ENCODE assay signal across 18 cellular contexts in the genomic region with DNA sequence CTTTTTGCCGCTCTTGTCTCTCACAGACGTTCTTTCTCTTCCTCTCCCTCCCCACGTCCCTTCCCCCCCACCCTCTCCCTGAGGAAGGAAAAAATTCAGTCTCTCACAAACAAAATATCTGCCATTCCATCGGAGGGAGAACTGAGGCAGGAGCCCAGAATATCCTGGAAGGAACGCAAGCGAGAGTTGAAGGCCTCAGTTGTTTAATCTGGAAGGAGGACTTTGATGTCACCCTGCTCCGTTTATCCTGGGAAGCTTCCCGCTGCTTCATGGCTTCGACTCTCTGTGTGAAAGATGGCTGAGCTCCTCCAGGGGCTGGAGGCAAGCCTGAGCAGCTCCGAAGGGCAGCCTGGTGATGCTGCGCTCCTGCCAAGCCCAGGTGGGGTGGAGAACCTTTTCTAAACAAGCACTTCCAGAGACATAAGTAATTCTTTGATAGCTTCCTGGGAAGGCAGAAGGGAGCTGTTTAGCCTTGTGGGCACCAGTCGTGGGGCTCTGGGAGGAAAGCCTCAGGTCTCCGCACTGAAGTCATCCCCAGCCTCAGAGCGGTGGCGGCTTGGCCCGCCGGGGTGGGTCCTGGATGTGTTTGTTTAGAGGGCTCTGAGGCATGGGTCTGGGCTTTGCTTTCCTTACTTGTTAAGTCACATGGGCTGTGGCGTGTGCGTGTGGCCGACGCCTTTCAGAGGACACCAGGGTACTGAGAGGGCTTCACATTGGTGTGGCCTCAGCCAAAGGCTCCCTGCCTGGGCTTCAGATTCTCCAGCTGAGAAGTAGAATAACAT. TPM values are rescaled to one million over a fixed set of nuclear protein-coding genes. Genes with fewer than 3 reads are reported as not detected.
A peak's percentile ranks its signal among the peaks of the same experiment; 100 is the strongest.
DNase-seq lines count a peak whose midpoint lies in the region; ATAC-seq and TF ChIP-seq lines count a peak whose summit lies in the region.
"Had no signal": no experiment of that assay in that cellular context is flagged by ENCODE, and none has a peak within 500 bp of the region (broad histone marks: within the 10 kb centered on the region; RNA-seq: fewer than 3 reads in every experiment).

No MANE protein-coding gene starts in this region.

- intact Hi-C loops in esophagus muscularis mucosa (cut with DNase I), result no loop called here
- intact Hi-C loops in Right ventricle myocardium inferior (cut with DNase I), result no loop called here

- peaks cover 0 to 17% (median 8%) of the 10 kb centered on the region in 4 donors for H3K36me3 ChIP-seq in esophagus muscularis mucosa
- peaks cover 9% of the 10 kb centered on the region for H3K36me3 ChIP-seq in muscle layer of colon (ENCODE audit: insufficient read depth, low read length)
- H3K36me3 ChIP-seq in suprapubic skin, result no peaks in the 10 kb centered on the region
- no peaks in the 10 kb centered on the region; the same call in 1 of the 2 replicates for H3K36me3 ChIP-seq in HAP-1 (replicated peaks)
- H3K36me3 ChIP-seq: Peyer's patch had no signal

- no peak overlapping the region for H3K4me3 ChIP-seq in esophagus muscularis mucosa
- H3K4me3 ChIP-seq in muscle layer of colon (ENCODE audit: low read depth in 1 of 2, low read length in 2 of 2), result no peak overlapping the region
- H3K4me3 ChIP-seq in suprapubic skin, result no peak overlapping the region
- H3K4me3 ChIP-seq in HAP-1, result no peak overlapping the region
- H3K4me3 ChIP-seq: GM12878, GM23248, Peyer's patch had no signal

- DNase-seq in caudate nucleus (lab: John Stamatoyannopoulos, UW) (no peak), esophagus muscularis mucosa (ENCODE audit: extremely low spot score) (no peak), suprapubic skin (ENCODE audit: low spot score in 2 of 2) (no peak), Right ventricle myocardium inferior (ENCODE audit: missing footprints) (no peak), DMS114 treated with DMSO at 0.1 percent for 48 hours (lab: John Stamatoyannopoulos, UW; ENCODE audit: unreplicated experiment) (no peak), mesothelial cell of epicardium (ENCODE audit: low spot score in 2 of 2, unreplicated experiment in 2 of 2) (no peak), HAP-1 (ENCODE audit: low spot score in 2 of 2) (no peak)
- DNase-seq: C1 segment of cervical spinal cord, GDM1, GM23248, KG1, NCI-H1436 treated with DMSO at 0.1 percent for 48 hours, NCI-H2029 treated with DMSO at 0.1 percent for 48 hours, NCI-H510A, Peyer's patch, SHP77 had no signal

- H3K27me3 Mint-ChIP-seq in mesothelial cell of epicardium (ENCODE audit: low read depth), result no peaks in the 10 kb centered on the region

- TF ChIP-seq EP300 in esophagus muscularis mucosa (IDR thresholded peaks at IDR 0.05), result no peak
- no peak for TF ChIP-seq EP300 in suprapubic skin (IDR thresholded peaks at IDR 0.05)

- 60% methylated on average over 18 of the region's 21 CpGs for WGBS in esophagus muscularis mucosa
- 56% methylated on average over 18 of the region's 21 CpGs for WGBS in suprapubic skin

- ATAC-seq in Right ventricle myocardium inferior, result no peak
- ATAC-seq: GM12878 had no signal

- peak overlapping the region; percentile 19 for H3K27ac ChIP-seq in caudate nucleus (ENCODE audit: low read depth, low read length)
- H3K27ac ChIP-seq in esophagus muscularis mucosa (replicated peaks in 1 of 4), result peak overlapping the region; percentile 76 to 90 (median 86)
- H3K27ac ChIP-seq in muscle layer of colon (ENCODE audit: low read depth, low read length), result peak overlapping the region; percentile 68
- H3K27ac ChIP-seq in suprapubic skin, result peak overlapping the region; percentile 12
- H3K27ac ChIP-seq: GM23248, Peyer's patch had no signal

- H3K36me3 Mint-ChIP-seq in mesothelial cell of epicardium, result peaks cover 63% of the 10 kb centered on the region

- peaks cover 0 to 87% (median 77%) of the 10 kb centered on the region in 4 donors for H3K4me1 ChIP-seq in esophagus muscularis mucosa
- H3K4me1 ChIP-seq in muscle layer of colon (ENCODE audit: insufficient read depth, low read length), result peaks cover 6% of the 10 kb centered on the region
- peaks cover 4% of the 10 kb centered on the region for H3K4me1 ChIP-seq in suprapubic skin
- H3K4me1 ChIP-seq in HAP-1, result no peaks in the 10 kb centered on the region
- H3K4me1 ChIP-seq: Peyer's patch had no signal

- no peak overlapping the region for H3K27ac Mint-ChIP-seq in mesothelial cell of epicardium

- H3K27me3 ChIP-seq in esophagus muscularis mucosa (no peaks in the 10 kb centered on the region), muscle layer of colon (ENCODE audit: control insufficient read depth in 1 of 2, insufficient read depth in 2 of 2, low read length in 2 of 2) (no peaks in the 10 kb centered on the region), suprapubic skin (no peaks in the 10 kb centered on the region), HAP-1 (ENCODE audit: low read depth) (no peaks in the 10 kb centered on the region)
- H3K27me3 ChIP-seq: Peyer's patch had no signal

- in situ Hi-C loops in HAP-1 (cut with MboI; ENCODE audit: low sequenced_read_pairs), result no loop called here

- H3K9me3 Mint-ChIP-seq in mesothelial cell of epicardium, result peaks cover 8% of the 10 kb centered on the region

- TF ChIP-seq POLR2A in esophagus muscularis mucosa (IDR thresholded peaks at IDR 0.05; ENCODE audit: low read depth) (no peak), suprapubic skin (IDR thresholded peaks at IDR 0.05) (no peak)

- TF ChIP-seq CTCF in esophagus muscularis mucosa (IDR thresholded peaks at IDR 0.05) (no peak), suprapubic skin (IDR thresholded peaks at IDR 0.05) (no peak), mesothelial cell of epicardium (IDR thresholded peaks at IDR 0.05; ENCODE audit: unreplicated experiment) (no peak)

- no peak overlapping the region for H3K4me3 Mint-ChIP-seq in mesothelial cell of epicardium

- H3K9me3 ChIP-seq in esophagus muscularis mucosa (peaks cover 0 to under 1% (median 0%) of the 10 kb centered on the region in 4 donors), muscle layer of colon (ENCODE audit: low read length) (no peaks in the 10 kb centered on the region), suprapubic skin (no peaks in the 10 kb centered on the region), HAP-1 (0 out of 2 replicates have a peak, but pooled peaks cover 4% of the 10 kb centered on the region)
- H3K9me3 ChIP-seq: Peyer's patch had no signal

- H3K9ac ChIP-seq in muscle layer of colon (ENCODE audit: low read length), result no peak overlapping the region
- H3K9ac ChIP-seq: GM23248 had no signal

- peaks cover 14% of the 10 kb centered on the region for H3K4me1 Mint-ChIP-seq in mesothelial cell of epicardium

RNA-seq across cellular contexts. Expression of gene NKD1, which starts 7.9 kb away (rescaled TPM):
- total RNA-seq in esophagus muscularis mucosa, result 10 to 100 TPM; 37.1 to 87.8 (median 54.1) TPM
- 1 to 10 TPM; 1.8 to 9.1 (median 2.6) TPM for total RNA-seq in suprapubic skin
- 0.43 TPM for total RNA-seq in Right ventricle myocardium inferior
- 60.1 to 63.0 TPM (median 61.5 TPM) in 3 replicates for total RNA-seq in mesothelial cell of epicardium
- total RNA-seq: GM23248 had no signal

Comparison
In these comparisons a context has a peak if more than half of its experiments do, and no peak if none do; other contexts are left out.
1. H3K27ac ChIP-seq: peak in every context shown above with its lines; median percentile 86 in esophagus muscularis mucosa; 68 in muscle layer of colon; 19 in caudate nucleus; 12 in suprapubic skin.